Comparison of ENCODE assay signal across 19 cellular contexts in genomic region chr4:152512483-152512882, GRCh38. TPM values are rescaled to one million over a fixed set of nuclear protein-coding genes. Genes with fewer than 3 reads are reported as not detected.
DNase-seq lines count a peak whose midpoint lies in the region; ATAC-seq and FAIRE-seq lines count a peak whose summit lies in the region.
"Had no signal": no experiment of that assay in that cellular context is flagged by ENCODE, and none has a peak within 500 bp of the region (broad histone marks: within the 10 kb centered on the region; RNA-seq: fewer than 3 reads in every experiment).

No MANE protein-coding gene starts in this region.

- no peaks in the 10 kb centered on the region for H3K27me3 Mint-ChIP-seq in activated T-cell treated with anti-CD3 and anti-CD28 coated beads, Interleukin-2, amount 50 U/mL, for 24 hours
- H3K27me3 Mint-ChIP-seq: IgD-negative memory B cell had no signal

- DNase-seq in activated T-cell treated with anti-CD3 and anti-CD28 coated beads, Interleukin-2, amount 50 U/mL, for 24 hours: no peak
- DNase-seq in activated T-cell treated with anti-CD3 and anti-CD28 coated beads, Interleukin-2, amount 50 U/mL, for 48 hours: no peak
- no peak for DNase-seq in GM18507 (ENCODE audit: extremely low spot score, insufficient read length, low read depth)
- peak; percentile 1 for DNase-seq in SIG-M5 (lab: John Stamatoyannopoulos, UW)
- DNase-seq in glomerular endothelial cell (ENCODE audit: extremely low read depth, low read depth, low spot score): peak; percentile 55
- DNase-seq in medulla oblongata (ENCODE audit: extremely low spot score): no peak
- DNase-seq: DMS79, H7, MM.1S, NCI-H187, NCI-H2107, NCI-H510A treated with DMSO at 0.1 percent for 48 hours, NCI-H82, Peyer's patch, SW 1271 had no signal

- ATAC-seq in HG03045 (IDR thresholded peaks at IDR 0.05; ENCODE audit: unreplicated experiment) (no peak), GM21390 (IDR thresholded peaks at IDR 0.05; ENCODE audit: unreplicated experiment) (no peak)

- no peaks in the 10 kb centered on the region for H3K9me3 Mint-ChIP-seq in activated T-cell treated with anti-CD3 and anti-CD28 coated beads, Interleukin-2, amount 50 U/mL, for 24 hours
- H3K9me3 Mint-ChIP-seq: IgD-negative memory B cell had no signal

- peaks cover 73% of the 10 kb centered on the region for H3K4me1 Mint-ChIP-seq in activated T-cell treated with anti-CD3 and anti-CD28 coated beads, Interleukin-2, amount 50 U/mL, for 24 hours (ENCODE audit: low read depth)

- no peak overlapping the region for H3K4me3 Mint-ChIP-seq in activated T-cell treated with anti-CD3 and anti-CD28 coated beads, Interleukin-2, amount 50 U/mL, for 24 hours

- peaks cover 38% of the 10 kb centered on the region for H3K36me3 Mint-ChIP-seq in activated T-cell treated with anti-CD3 and anti-CD28 coated beads, Interleukin-2, amount 50 U/mL, for 24 hours (ENCODE audit: low read depth)

- FAIRE-seq in GM18507 (lab: Jason Lieb, UNC): peak; percentile 18
- FAIRE-seq: D721Med had no signal

- peak overlapping the region; percentile 64 for H3K27ac Mint-ChIP-seq in activated T-cell treated with anti-CD3 and anti-CD28 coated beads, Interleukin-2, amount 50 U/mL, for 24 hours

RNA-seq across cellular contexts. Expression of gene FBXW7, which starts 23.4 kb away (rescaled TPM):
- total RNA-seq in glomerular endothelial cell: 23.8 and 41.7 TPM in 2 replicates

Comparison
In these comparisons a context has a peak if more than half of its experiments do, and no peak if none do; other contexts are left out.
1. DNase-seq: peak in SIG-M5 (single experiment) and glomerular endothelial cell (single experiment); none in activated T-cell treated with anti-CD3 and anti-CD28 coated beads, Interleukin-2, amount 50 U/mL, for 24 hours (single experiment), activated T-cell treated with anti-CD3 and anti-CD28 coated beads, Interleukin-2, amount 50 U/mL, for 48 hours (0 of 2), GM18507 (single experiment) and medulla oblongata (single experiment).